26 cellular contexts compared by ENCODE assay signal in the genomic region with DNA sequence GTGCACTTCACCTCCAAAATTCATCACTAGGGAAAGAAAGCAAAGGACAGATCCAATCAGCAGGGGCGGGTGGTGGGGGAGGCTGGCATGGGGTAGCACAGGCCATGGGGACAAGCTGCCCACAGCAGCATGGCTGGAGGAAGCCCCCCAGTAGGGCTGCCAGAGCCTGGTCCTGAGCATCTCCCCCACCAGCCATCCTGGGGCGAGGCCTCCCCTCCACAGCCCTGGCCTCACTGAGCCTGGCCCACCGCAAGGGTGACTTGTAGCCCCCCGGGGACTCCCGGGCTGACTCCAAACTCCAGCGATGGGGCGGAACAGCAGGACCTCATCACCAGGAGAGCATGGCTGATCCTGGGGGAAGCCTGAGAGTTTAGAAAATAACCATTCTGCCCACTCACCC.
"Had no signal": no experiment of that assay in that cellular context is flagged by ENCODE, and none has a peak within 500 bp of the region (broad histone marks: within the 10 kb centered on the region; RNA-seq: fewer than 3 reads in every experiment).

No MANE protein-coding gene starts in this region.

- H3K27me3 Mint-ChIP-seq: naive B cell; natural killer cell treated with Interleukin-12 subunit alpha and Interleukin-12 subunit beta and Interleukin-15 and Interleukin-18, amount 100 ng/mL, for 72 hours; stimulated activated memory B cell treated with anti-CD40 and anti-IgM and Interleukin-4, amounts not matched to agents 10 μg/mL and 1 μg/mL and 100 μg/mL, for 72 hours; stimulated activated naive CD8-positive, alpha-beta T cell treated with anti-CD3 and anti-CD28 coated beads, Interleukin-15, amount 100 ng/mL, for 72 hours had no signal

- H3K9me3 ChIP-seq: pancreas, prostate gland, right atrium auricular region, suprapubic skin, testis, tibial artery, transverse colon, upper lobe of right lung, uterus had no signal

- H3K4me1 Mint-ChIP-seq: naive B cell; naive thymus-derived CD8-positive, alpha-beta T cell; stimulated activated memory B cell treated with anti-CD40 and anti-IgM and Interleukin-4, amounts not matched to agents 10 μg/mL and 1 μg/mL and 100 μg/mL, for 72 hours; stimulated activated naive CD8-positive, alpha-beta T cell treated with anti-CD3 and anti-CD28 coated beads, Interleukin-15, amount 100 ng/mL, for 72 hours had no signal

- H3K36me3 ChIP-seq: pancreas, prostate gland, right atrium auricular region, suprapubic skin, tibial artery, transverse colon, upper lobe of right lung, uterus had no signal

- H3K9me3 Mint-ChIP-seq: naive thymus-derived CD8-positive, alpha-beta T cell; natural killer cell treated with Interleukin-12 subunit alpha and Interleukin-12 subunit beta and Interleukin-15 and Interleukin-18, amount 100 ng/mL, for 72 hours; stimulated activated memory B cell treated with anti-CD40 and anti-IgM and Interleukin-4, amounts not matched to agents 10 μg/mL and 1 μg/mL and 100 μg/mL, for 72 hours; stimulated activated naive CD8-positive, alpha-beta T cell treated with anti-CD3 and anti-CD28 coated beads, Interleukin-15, amount 100 ng/mL, for 72 hours had no signal

- H3K27ac ChIP-seq: pancreas, prostate gland, right atrium auricular region, skin epidermis, suprapubic skin, testis, tibial artery, transverse colon, upper lobe of right lung, uterus had no signal

- DNase-seq: naive B cell; naive thymus-derived CD8-positive, alpha-beta T cell; occipital lobe; pancreas; retina; stimulated activated CD4-positive, alpha-beta T cell treated with anti-CD3 and anti-CD28 coated beads, Interleukin-15, amount 100 ng/mL, for 24 hours; stimulated activated CD4-positive, alpha-beta T cell treated with anti-CD3 and anti-CD28 coated beads, Interleukin-2, amount 100 ng/mL, for 24 hours; stimulated activated CD4-positive, alpha-beta T cell treated with anti-CD3 and anti-CD28 coated beads, Interleukin-2, amount 100 ng/mL, for 48 hours; stimulated activated CD4-positive, alpha-beta T cell treated with anti-CD3 and anti-CD28 coated beads, Interleukin-4, amount 100 ng/mL, for 4 hours; stimulated activated CD8-positive, alpha-beta memory T cell treated with anti-CD3 and anti-CD28 coated beads, Interleukin-4, amount 100 ng/mL, for 48 hours; stimulated activated naive CD4-positive, alpha-beta T cell; stimulated activated naive CD8-positive, alpha-beta T cell treated with anti-CD3 and anti-CD28 coated beads, Interleukin-15, amount 100 ng/mL, for 72 hours; stimulated activated naive CD8-positive, alpha-beta T cell treated with anti-CD3 and anti-CD28 coated beads, Interleukin-15, Interleukin-2, amounts not matched to agents 100 U/mL and 50 U/mL, for 24 hours; substantia nigra; testis; tibial artery; transverse colon; upper lobe of right lung; uterus had no signal

- H3K4me3 Mint-ChIP-seq: naive B cell; naive thymus-derived CD8-positive, alpha-beta T cell; natural killer cell treated with Interleukin-12 subunit alpha and Interleukin-12 subunit beta and Interleukin-15 and Interleukin-18, amount 100 ng/mL, for 72 hours; stimulated activated memory B cell treated with anti-CD40 and anti-IgM and Interleukin-4, amounts not matched to agents 10 μg/mL and 1 μg/mL and 100 μg/mL, for 72 hours; stimulated activated naive CD8-positive, alpha-beta T cell treated with anti-CD3 and anti-CD28 coated beads, Interleukin-15, amount 100 ng/mL, for 72 hours had no signal

- H3K27me3 ChIP-seq: pancreas, right atrium auricular region, testis, transverse colon, uterus had no signal

- H3K27ac Mint-ChIP-seq: naive B cell; naive thymus-derived CD8-positive, alpha-beta T cell; natural killer cell treated with Interleukin-12 subunit alpha and Interleukin-12 subunit beta and Interleukin-15 and Interleukin-18, amount 100 ng/mL, for 72 hours; stimulated activated memory B cell treated with anti-CD40 and anti-IgM and Interleukin-4, amounts not matched to agents 10 μg/mL and 1 μg/mL and 100 μg/mL, for 72 hours; stimulated activated naive CD8-positive, alpha-beta T cell treated with anti-CD3 and anti-CD28 coated beads, Interleukin-15, amount 100 ng/mL, for 72 hours had no signal

- FAIRE-seq: pancreas had no signal

- H3K4me3 ChIP-seq: pancreas, prostate gland, right atrium auricular region, skin epidermis, smooth muscle cell, suprapubic skin, testis, tibial artery, transverse colon, upper lobe of right lung, uterus had no signal

- H3K4me1 ChIP-seq: pancreas, prostate gland, right atrium auricular region, suprapubic skin, testis, tibial artery, transverse colon, upper lobe of right lung, uterus had no signal

- H3K36me3 Mint-ChIP-seq: naive B cell; naive thymus-derived CD8-positive, alpha-beta T cell; natural killer cell treated with Interleukin-12 subunit alpha and Interleukin-12 subunit beta and Interleukin-15 and Interleukin-18, amount 100 ng/mL, for 72 hours; stimulated activated memory B cell treated with anti-CD40 and anti-IgM and Interleukin-4, amounts not matched to agents 10 μg/mL and 1 μg/mL and 100 μg/mL, for 72 hours had no signal

- H3K4me2 ChIP-seq: smooth muscle cell had no signal
